In the genomic region with DNA sequence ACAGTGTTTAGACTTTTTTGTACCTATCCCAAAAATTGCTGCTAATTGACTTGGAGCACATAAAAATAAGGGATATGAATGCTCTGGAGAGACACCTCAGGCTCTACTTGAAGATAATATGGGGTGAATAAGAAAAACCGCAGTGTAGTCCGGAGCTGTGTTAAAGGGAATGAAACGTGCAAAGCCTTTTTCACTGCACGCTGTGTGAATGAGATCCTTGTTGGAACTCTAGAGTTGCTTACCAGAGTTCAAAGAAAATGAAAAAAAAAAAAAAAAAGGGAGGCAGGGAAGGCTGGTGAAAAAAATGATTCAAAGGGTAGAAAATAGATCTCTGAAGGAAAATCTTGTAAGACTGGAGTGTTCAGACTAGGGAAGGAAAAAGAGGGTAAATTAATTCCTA, we compare ENCODE assay signal across 20 cellular contexts.
DNase-seq lines count a peak whose midpoint lies in the region; ATAC-seq and TF ChIP-seq lines count a peak whose summit lies in the region.
"Had no signal": no experiment of that assay in that cellular context is flagged by ENCODE, and none has a peak within 500 bp of the region (broad histone marks: within the 10 kb centered on the region; RNA-seq: fewer than 3 reads in every experiment).

No MANE protein-coding gene starts in this region.

- DNase-seq in HEK293T (ENCODE audit: extremely low spot score), result no peak
- DNase-seq in chondrocyte (ENCODE audit: low spot score), result no peak
- DNase-seq in progenitor cell of endocrine pancreas (ENCODE audit: low spot score, unreplicated experiment), result no peak
- no peak for DNase-seq in lower lobe of right lung
- DNase-seq in head of caudate nucleus, result no peak
- DNase-seq in trophoblast cell, result no peak
- no peak for DNase-seq in aorta
- DNase-seq: Calu3; CD4-positive, CD25-positive, alpha-beta regulatory T cell; CD8-positive, alpha-beta T cell; DMS53; DMS79 treated with DMSO at 0.1 percent for 48 hours; GF-D8; H9; HFFc6 had no signal

- no peak overlapping the region for H4K12ac ChIP-seq in trophoblast cell (ENCODE audit: low read depth, low read length)

- POLR2A ChIA-PET in HEK293T (lab: Yijun Ruan, JAX), result no interaction called here

- no peak overlapping the region for H2BK12ac ChIP-seq in trophoblast cell (ENCODE audit: low read length)

- H3K9me3 Mint-ChIP-seq in chondrocyte (ENCODE audit: low read depth), result no peaks in the 10 kb centered on the region
- H3K9me3 Mint-ChIP-seq in progenitor cell of endocrine pancreas (ENCODE audit: low read depth), result peaks cover 3% of the 10 kb centered on the region
- H3K9me3 Mint-ChIP-seq: CD8-positive, alpha-beta T cell; GM23338; H9; HFFc6 had no signal

- H3K36me3 Mint-ChIP-seq in chondrocyte (ENCODE audit: low read depth) (peaks cover 2% of the 10 kb centered on the region), progenitor cell of endocrine pancreas (ENCODE audit: insufficient read depth) (no peaks in the 10 kb centered on the region)
- H3K36me3 Mint-ChIP-seq: CD4-positive, CD25-positive, alpha-beta regulatory T cell; CD8-positive, alpha-beta T cell had no signal

- no peak overlapping the region for H3K4me3 Mint-ChIP-seq in chondrocyte (ENCODE audit: unreplicated experiment)
- no peak overlapping the region for H3K4me3 Mint-ChIP-seq in progenitor cell of endocrine pancreas (ENCODE audit: low read depth)
- H3K4me3 Mint-ChIP-seq: B cell; CD4-positive, CD25-positive, alpha-beta regulatory T cell; CD8-positive, alpha-beta T cell; GM23338; H9; HFFc6 had no signal

- intact Hi-C loops in lower lobe of right lung (cut with DNase I), result no loop called here
- intact Hi-C loops in head of caudate nucleus (cut with DNase I), result no loop called here
- intact Hi-C loops in aorta (cut with DNase I), result loop anchor here (5.0 kb wide), 2 partner anchors 111 to 256 kb away; partner anchors contain the start of gene ZNF503 (in 2 of the 2)

- no peaks in the 10 kb centered on the region for H3K79me2 ChIP-seq in trophoblast cell (ENCODE audit: control insufficient read depth, insufficient read depth, low read length, poor library complexity)

- peaks cover 34% of the 10 kb centered on the region for H3K4me1 ChIP-seq in lower lobe of right lung
- peaks cover 4 to 5% of the 10 kb centered on the region in 2 experiments for H3K4me1 ChIP-seq in trophoblast cell (ENCODE audit: control insufficient read depth in 1 of 2, insufficient read depth in 2 of 2, low read length in 2 of 2)
- peaks cover 3 to 9% of the 10 kb centered on the region in 2 donors for H3K4me1 ChIP-seq in aorta (ENCODE audit: control insufficient read depth in 1 of 2, insufficient read depth in 2 of 2, low read length in 2 of 2)
- H3K4me1 ChIP-seq: BLaER1 had no signal

- no peak overlapping the region for H2AK5ac ChIP-seq in trophoblast cell (ENCODE audit: low read length)

- H3K14ac ChIP-seq in trophoblast cell (ENCODE audit: low read length), result no peak overlapping the region

- H3K27ac Mint-ChIP-seq in chondrocyte (ENCODE audit: unreplicated experiment), result peak overlapping the region; percentile 19
- peak overlapping the region; percentile 51 for H3K27ac Mint-ChIP-seq in progenitor cell of endocrine pancreas
- H3K27ac Mint-ChIP-seq: B cell; CD4-positive, CD25-positive, alpha-beta regulatory T cell; CD8-positive, alpha-beta T cell; GM23338; H9; HFFc6 had no signal

- H3K23ac ChIP-seq in trophoblast cell (ENCODE audit: low read length), result no peak overlapping the region

- H3K9me3 ChIP-seq in lower lobe of right lung (no peaks in the 10 kb centered on the region), trophoblast cell (ENCODE audit: insufficient read depth, low read depth, low read length) (peaks cover 1% of the 10 kb centered on the region), aorta (ENCODE audit: control insufficient read depth, low read length) (no peaks in the 10 kb centered on the region)
- H3K9me3 ChIP-seq: BLaER1 had no signal

- no peak overlapping the region for H4K91ac ChIP-seq in trophoblast cell (ENCODE audit: low read depth, low read length)

- no peak overlapping the region for H3K4me3 ChIP-seq in lower lobe of right lung
- H3K4me3 ChIP-seq in trophoblast cell (ENCODE audit: low read depth, low read length), result no peak overlapping the region
- H3K4me3 ChIP-seq in aorta (ENCODE audit: low read length in 2 of 2), result no peak overlapping the region
- H3K4me3 ChIP-seq: BLaER1, GM23338 had no signal

- no peak overlapping the region for H2BK5ac ChIP-seq in trophoblast cell (ENCODE audit: low read depth, low read length, poor library complexity)

- WGBS in trophoblast cell (ENCODE audit: extremely low coverage, insufficient coverage, insufficient read length), result no CpG with 5 or more reads among the region's 4 CpGs
- WGBS in aorta, 2 donors, result 11 to 21% methylated on average over 4 of the region's 4 CpGs

- H2BK120ac ChIP-seq in trophoblast cell (ENCODE audit: insufficient read depth, low read length, poor library complexity), result no peak overlapping the region

- H3K79me1 ChIP-seq in trophoblast cell (ENCODE audit: low read length), result peaks cover 2% of the 10 kb centered on the region

- CTCF ChIA-PET in HEK293T (lab: Yijun Ruan, JAX), result interaction anchor here (0.6 kb wide), 1 partner anchor 262 kb away, joined by 3 read pairs; no protein-coding TSS in a partner anchor

- H3K4me1 Mint-ChIP-seq in chondrocyte (ENCODE audit: low read depth), result peaks cover 25% of the 10 kb centered on the region
- H3K4me1 Mint-ChIP-seq in progenitor cell of endocrine pancreas (ENCODE audit: low read depth), result peaks cover 21% of the 10 kb centered on the region
- H3K4me1 Mint-ChIP-seq: B cell; CD4-positive, CD25-positive, alpha-beta regulatory T cell had no signal

- ATAC-seq in lower lobe of right lung, result no peak
- ATAC-seq in aorta (ENCODE audit: low FRiP score), result no peak
- ATAC-seq: CD8-positive, alpha-beta T cell; GM23338; HCT116 had no signal

- H2AFZ ChIP-seq in trophoblast cell (ENCODE audit: insufficient read depth, low read length, poor library complexity), result no peak overlapping the region
- H2AFZ ChIP-seq: GM23338 had no signal

- H3K27me3 ChIP-seq in lower lobe of right lung (ENCODE audit: low read depth) (no peaks in the 10 kb centered on the region), trophoblast cell (ENCODE audit: insufficient read depth, low read length) (no peaks in the 10 kb centered on the region), aorta (ENCODE audit: control insufficient read depth in 1 of 2, insufficient read depth in 2 of 2, low read length in 1 of 2) (no peaks in the 10 kb centered on the region)
- H3K27me3 ChIP-seq: BLaER1 had no signal

- H3K27me3 Mint-ChIP-seq in chondrocyte (ENCODE audit: low read depth) (peaks cover 32% of the 10 kb centered on the region), progenitor cell of endocrine pancreas (peaks cover 3% of the 10 kb centered on the region)

- no peak overlapping the region for H4K8ac ChIP-seq in trophoblast cell (ENCODE audit: low read depth, low read length)

- H3K27ac ChIP-seq in lower lobe of right lung, result no peak overlapping the region
- H3K27ac ChIP-seq in trophoblast cell (ENCODE audit: low read depth, low read length), result no peak overlapping the region
- H3K27ac ChIP-seq in aorta (ENCODE audit: low read depth in 1 of 2, low read length in 2 of 2), result no peak overlapping the region
- H3K27ac ChIP-seq: BLaER1, C4-2B had no signal

- no peak overlapping the region for H3K18ac ChIP-seq in trophoblast cell (ENCODE audit: low read length)

- no peak overlapping the region for H3K4ac ChIP-seq in trophoblast cell (ENCODE audit: low read depth, low read length)

- no peak overlapping the region for H3K4me2 ChIP-seq in trophoblast cell (ENCODE audit: low read length)
- H3K4me2 ChIP-seq: BLaER1, GM23338 had no signal

- no peak for TF ChIP-seq CTCF in chondrocyte (IDR thresholded peaks at IDR 0.05)
- TF ChIP-seq CTCF in progenitor cell of endocrine pancreas (IDR thresholded peaks at IDR 0.05; ENCODE audit: unreplicated experiment), result no peak
- no peak for TF ChIP-seq CTCF in lower lobe of right lung (IDR thresholded peaks at IDR 0.05)

- H3K9ac ChIP-seq in trophoblast cell (ENCODE audit: low read length), result no peak overlapping the region
- H3K9ac ChIP-seq: BLaER1 had no signal

- H3K36me3 ChIP-seq in lower lobe of right lung, result no peaks in the 10 kb centered on the region
- no peaks in the 10 kb centered on the region for H3K36me3 ChIP-seq in trophoblast cell (ENCODE audit: control insufficient read depth in 1 of 2, insufficient read depth in 2 of 2, low read length in 2 of 2)
- no peaks in the 10 kb centered on the region for H3K36me3 ChIP-seq in aorta (ENCODE audit: control insufficient read depth in 1 of 2, insufficient read depth in 2 of 2, low read length in 1 of 2)
- H3K36me3 ChIP-seq: BLaER1 had no signal

TF ChIP-seq in HEK293T, 16 proteins besides CTCF, POLR2A, EP300 and RAD21:
- TF ChIP-seq ZNF384 (IDR thresholded peaks at IDR 0.05) (0 out of 2 replicates have a peak, but pooled peaks have one; percentile 43), FOXA1 (IDR thresholded peaks at IDR 0.05) (no peak)
TF ChIP-seq in HEK293T: peak in this region for 1.

Comparison
In these comparisons a context has a peak if more than half of its experiments do, and no peak if none do; other contexts are left out.
1. intact Hi-C loops: an anchor here in aorta (5.0 kb wide); none called in lower lobe of right lung and head of caudate nucleus.